1 cellular context compared by ENCODE assay signal in the genomic region with DNA sequence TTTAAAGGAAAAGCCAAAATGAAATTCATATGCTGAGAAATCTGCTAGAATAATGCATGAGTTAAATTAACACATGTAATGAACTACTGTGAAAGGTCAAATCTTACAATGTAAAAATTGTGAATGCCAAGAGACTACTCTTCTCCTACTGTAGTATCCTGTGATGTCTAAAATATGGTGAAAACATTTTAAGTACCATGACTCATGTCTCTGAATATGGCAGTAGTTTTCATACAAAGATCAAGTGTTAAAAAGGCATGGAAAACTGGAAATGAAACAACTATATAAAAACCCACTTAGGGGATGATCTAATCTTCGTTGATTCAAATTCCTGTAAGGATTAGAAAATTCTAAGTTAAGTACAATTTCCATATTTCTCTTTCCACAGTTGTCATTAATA.
TF ChIP-seq lines count a peak whose summit lies in the region.

No MANE protein-coding gene starts in this region.

TF ChIP-seq in GM23338, 12 proteins besides CTCF, POLR2A, EP300 and RAD21 (continued from another document):
- no peak for TF ChIP-seq REST (IDR thresholded peaks at IDR 0.05; ENCODE audit: unreplicated experiment)
TF ChIP-seq in GM23338: peak in this region for 0.
